In the genomic region with DNA sequence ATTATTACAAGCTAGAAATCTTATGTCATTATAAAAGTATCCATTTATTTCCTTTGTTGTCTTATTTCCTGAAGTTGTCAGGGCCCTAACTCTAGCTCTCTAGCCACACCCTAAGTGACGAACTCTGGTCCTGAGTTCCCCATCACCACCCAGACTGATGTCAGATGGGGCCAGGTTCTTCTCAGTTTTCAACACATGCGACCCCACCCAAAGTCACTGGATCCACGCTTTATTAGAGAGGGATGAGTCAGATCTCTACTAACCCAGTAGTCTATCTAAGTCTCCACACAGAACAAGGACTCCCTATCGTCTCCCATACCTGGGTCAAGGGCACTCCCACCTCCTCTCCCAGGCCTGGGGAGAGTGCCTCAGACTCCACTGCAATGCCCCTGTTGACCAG, we compare ENCODE assay signal across 1 cellular context.
TF ChIP-seq lines count a peak whose summit lies in the region.

No MANE protein-coding gene starts in this region.

TF ChIP-seq in GM12878, 131 proteins besides CTCF, POLR2A, EP300 and RAD21:
- TF ChIP-seq POLR2AphosphoS2 (IDR thresholded peaks at IDR 0.05; ENCODE audit: low read depth, low read length) = no peak
- no peak for TF ChIP-seq BMI1 (IDR thresholded peaks at IDR 0.05; ENCODE audit: borderline replicate concordance)
- no peak for TF ChIP-seq STAT1 (conservative IDR thresholded peaks at IDR 0.05)
- TF ChIP-seq, protein P1, sequence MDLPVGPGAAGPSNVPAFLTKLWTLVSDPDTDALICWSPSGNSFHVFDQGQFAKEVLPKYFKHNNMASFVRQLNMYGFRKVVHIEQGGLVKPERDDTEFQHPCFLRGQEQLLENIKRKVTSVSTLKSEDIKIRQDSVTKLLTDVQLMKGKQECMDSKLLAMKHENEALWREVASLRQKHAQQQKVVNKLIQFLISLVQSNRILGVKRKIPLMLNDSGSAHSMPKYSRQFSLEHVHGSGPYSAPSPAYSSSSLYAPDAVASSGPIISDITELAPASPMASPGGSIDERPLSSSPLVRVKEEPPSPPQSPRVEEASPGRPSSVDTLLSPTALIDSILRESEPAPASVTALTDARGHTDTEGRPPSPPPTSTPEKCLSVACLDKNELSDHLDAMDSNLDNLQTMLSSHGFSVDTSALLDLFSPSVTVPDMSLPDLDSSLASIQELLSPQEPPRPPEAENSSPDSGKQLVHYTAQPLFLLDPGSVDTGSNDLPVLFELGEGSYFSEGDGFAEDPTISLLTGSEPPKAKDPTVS (IDR thresholded peaks at IDR 0.05; ENCODE audit: low read depth, low read length) = no peak
- no peak for TF ChIP-seq MEF2A (IDR thresholded peaks at IDR 0.05; ENCODE audit: insufficient read depth, low read depth, low read length)
- TF ChIP-seq POLR2AphosphoS5 (IDR thresholded peaks at IDR 0.05; ENCODE audit: low read length) = no peak
- TF ChIP-seq ZNF274 (IDR thresholded peaks at IDR 0.05; ENCODE audit: insufficient read depth, insufficient read length) = no peak
- TF ChIP-seq YBX1 (IDR thresholded peaks at IDR 0.05) = no peak
- TF ChIP-seq, protein P2, sequence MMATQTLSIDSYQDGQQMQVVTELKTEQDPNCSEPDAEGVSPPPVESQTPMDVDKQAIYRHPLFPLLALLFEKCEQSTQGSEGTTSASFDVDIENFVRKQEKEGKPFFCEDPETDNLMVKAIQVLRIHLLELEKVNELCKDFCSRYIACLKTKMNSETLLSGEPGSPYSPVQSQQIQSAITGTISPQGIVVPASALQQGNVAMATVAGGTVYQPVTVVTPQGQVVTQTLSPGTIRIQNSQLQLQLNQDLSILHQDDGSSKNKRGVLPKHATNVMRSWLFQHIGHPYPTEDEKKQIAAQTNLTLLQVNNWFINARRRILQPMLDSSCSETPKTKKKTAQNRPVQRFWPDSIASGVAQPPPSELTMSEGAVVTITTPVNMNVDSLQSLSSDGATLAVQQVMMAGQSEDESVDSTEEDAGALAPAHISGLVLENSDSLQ (IDR thresholded peaks at IDR 0.05) = no peak
- no peak for TF ChIP-seq SMARCA5 (IDR thresholded peaks at IDR 0.05)
